22 cellular contexts compared by ENCODE assay signal in the genomic region with DNA sequence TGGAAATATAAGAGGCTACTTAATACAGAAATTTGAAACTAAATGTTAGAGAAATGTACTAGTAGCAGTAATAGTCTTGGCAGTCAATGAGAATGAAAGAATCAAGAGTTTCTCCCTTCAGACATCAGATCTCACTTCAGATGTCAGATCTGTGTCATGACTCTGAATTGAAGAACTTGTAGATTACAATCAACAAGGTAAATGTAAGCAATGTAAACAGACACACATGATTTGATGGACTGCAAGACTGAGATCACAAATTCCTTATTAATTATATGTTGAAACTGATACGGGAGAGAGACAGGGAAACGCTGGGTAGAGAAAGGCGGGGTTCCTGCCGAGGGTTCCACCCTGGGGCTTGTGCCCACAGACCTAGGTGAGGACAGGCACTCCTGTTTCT.
"Had no signal": no experiment of that assay in that cellular context is flagged by ENCODE, and none has a peak within 500 bp of the region (broad histone marks: within the 10 kb centered on the region; RNA-seq: fewer than 3 reads in every experiment).

No MANE protein-coding gene starts in this region.

- H3K36me3 Mint-ChIP-seq: activated naive CD8-positive, alpha-beta T cell treated with anti-CD3 and anti-CD28 coated beads, Interleukin-2, amount 10 ng/mL, durations not matched to agents 7 days and 5 days; naive thymus-derived CD4-positive, alpha-beta T cell; stimulated activated effector memory CD8-positive, alpha-beta T cell treated with anti-CD3 and anti-CD28 coated beads, Interleukin-12 subunit alpha, Interleukin-12 subunit beta, amount 100 ng/mL, for 72 hours; T-cell had no signal

- ATAC-seq: activated CD4-positive, CD25-positive, alpha-beta regulatory T cell treated with anti-CD3 and anti-CD28 coated beads, Interleukin-2, amount 50 U/mL, for 24 hours; activated T-cell treated with anti-CD3 and anti-CD28 coated beads, Interleukin-2, amount 50 U/mL, for 72 hours; effector memory CD8-positive, alpha-beta T cell; left lung; naive thymus-derived CD4-positive, alpha-beta T cell; right lobe of liver; stimulated activated effector memory CD8-positive, alpha-beta T cell treated with anti-CD3 and anti-CD28 coated beads, Interleukin-12 subunit alpha, Interleukin-12 subunit beta, amount 100 ng/mL, for 72 hours; T-cell had no signal

- H3K4me1 Mint-ChIP-seq: activated CD4-positive, alpha-beta memory T cell treated with anti-CD3 and anti-CD28 coated beads, Interleukin-2, amount 10 ng/mL, durations not matched to agents 7 days and 5 days; activated CD4-positive, alpha-beta T cell treated with anti-CD3 and anti-CD28 coated beads, Interleukin-2, amount 10 ng/mL, durations not matched to agents 24 days and 14 days; activated naive CD8-positive, alpha-beta T cell treated with anti-CD3 and anti-CD28 coated beads, Interleukin-2, amount 10 ng/mL, durations not matched to agents 7 days and 5 days; naive thymus-derived CD4-positive, alpha-beta T cell; stimulated activated effector memory CD8-positive, alpha-beta T cell treated with anti-CD3 and anti-CD28 coated beads, Interleukin-12 subunit alpha, Interleukin-12 subunit beta, amount 100 ng/mL, for 72 hours; T-cell had no signal

- FAIRE-seq: small intestine had no signal

- H3K4me3 ChIP-seq: left lung, lung, right lobe of liver, transverse colon had no signal

- H3K9me3 ChIP-seq: left lung, right lobe of liver, transverse colon had no signal

- DNase-seq: activated CD4-positive, alpha-beta memory T cell treated with anti-CD3 and anti-CD28 coated beads, Interleukin-2, amount 10 ng/mL, durations not matched to agents 7 days and 5 days; activated CD4-positive, alpha-beta T cell treated with anti-CD3 and anti-CD28 coated beads, Interleukin-2, amount 10 ng/mL, durations not matched to agents 24 days and 14 days; activated effector memory CD4-positive, alpha-beta T cell treated with Interleukin-2 at 50 U/mL for 16 hours; activated naive CD4-positive, alpha-beta T cell treated with anti-CD3 and anti-CD28 coated beads for 36 hours; activated naive CD8-positive, alpha-beta T cell treated with anti-CD3 and anti-CD28 coated beads, Interleukin-2, amount 10 ng/mL, durations not matched to agents 7 days and 5 days; activated T-cell treated with anti-CD3 and anti-CD28 coated beads, Interleukin-2, amount 50 U/mL, for 72 hours; effector memory CD8-positive, alpha-beta T cell; left lung; naive thymus-derived CD4-positive, alpha-beta T cell; occipital lobe; posterior cingulate gyrus; right lobe of liver; small intestine; stimulated activated CD4-positive, alpha-beta T cell treated with anti-CD3 and anti-CD28 coated beads, Interleukin-2, amount 100 ng/mL, for 24 hours; T-cell; transverse colon had no signal

- H3K4me1 ChIP-seq: left lung had no signal

- H3K9me3 Mint-ChIP-seq: activated CD4-positive, alpha-beta memory T cell treated with anti-CD3 and anti-CD28 coated beads, Interleukin-2, amount 10 ng/mL, durations not matched to agents 7 days and 5 days; activated CD4-positive, alpha-beta T cell treated with anti-CD3 and anti-CD28 coated beads, Interleukin-2, amount 10 ng/mL, durations not matched to agents 24 days and 14 days; activated naive CD4-positive, alpha-beta T cell treated with anti-CD3 and anti-CD28 coated beads for 36 hours; activated naive CD8-positive, alpha-beta T cell treated with anti-CD3 and anti-CD28 coated beads, Interleukin-2, amount 10 ng/mL, durations not matched to agents 7 days and 5 days; activated T-cell treated with anti-CD3 and anti-CD28 coated beads, Interleukin-2, amount 50 U/mL, for 72 hours; T-helper 2 cell treated with Interferon-gamma antibody and Interleukin-4, amounts not matched to agents 5 μg/mL and 100 μg/mL, for 36 hours had no signal

- H3K27me3 Mint-ChIP-seq: activated CD4-positive, alpha-beta memory T cell treated with anti-CD3 and anti-CD28 coated beads, Interleukin-2, amount 10 ng/mL, durations not matched to agents 7 days and 5 days; activated CD4-positive, alpha-beta T cell treated with anti-CD3 and anti-CD28 coated beads, Interleukin-2, amount 10 ng/mL, durations not matched to agents 24 days and 14 days; activated naive CD8-positive, alpha-beta T cell treated with anti-CD3 and anti-CD28 coated beads, Interleukin-2, amount 10 ng/mL, durations not matched to agents 7 days and 5 days; effector memory CD8-positive, alpha-beta T cell had no signal

- H3K4me3 Mint-ChIP-seq: activated CD4-positive, alpha-beta memory T cell treated with anti-CD3 and anti-CD28 coated beads, Interleukin-2, amount 10 ng/mL, durations not matched to agents 7 days and 5 days; activated CD4-positive, alpha-beta T cell treated with anti-CD3 and anti-CD28 coated beads, Interleukin-2, amount 10 ng/mL, durations not matched to agents 24 days and 14 days; activated naive CD4-positive, alpha-beta T cell treated with anti-CD3 and anti-CD28 coated beads for 36 hours; activated naive CD8-positive, alpha-beta T cell treated with anti-CD3 and anti-CD28 coated beads, Interleukin-2, amount 10 ng/mL, durations not matched to agents 7 days and 5 days; activated T-cell treated with anti-CD3 and anti-CD28 coated beads, Interleukin-2, amount 50 U/mL, for 72 hours; effector memory CD8-positive, alpha-beta T cell; naive thymus-derived CD4-positive, alpha-beta T cell; neural crest cell; stimulated activated effector memory CD8-positive, alpha-beta T cell treated with anti-CD3 and anti-CD28 coated beads, Interleukin-12 subunit alpha, Interleukin-12 subunit beta, amount 100 ng/mL, for 72 hours; T-cell; T-helper 2 cell treated with Interferon-gamma antibody and Interleukin-4, amounts not matched to agents 5 μg/mL and 100 μg/mL, for 36 hours had no signal

- H3K36me3 ChIP-seq: left lung, right lobe of liver, transverse colon had no signal

- H3K27me3 ChIP-seq: left lung, right lobe of liver, transverse colon had no signal

- H3K27ac Mint-ChIP-seq: activated CD4-positive, alpha-beta memory T cell treated with anti-CD3 and anti-CD28 coated beads, Interleukin-2, amount 10 ng/mL, durations not matched to agents 7 days and 5 days; activated CD4-positive, alpha-beta T cell treated with anti-CD3 and anti-CD28 coated beads, Interleukin-2, amount 10 ng/mL, durations not matched to agents 24 days and 14 days; activated naive CD4-positive, alpha-beta T cell treated with anti-CD3 and anti-CD28 coated beads for 36 hours; activated naive CD8-positive, alpha-beta T cell treated with anti-CD3 and anti-CD28 coated beads, Interleukin-2, amount 10 ng/mL, durations not matched to agents 7 days and 5 days; activated T-cell treated with anti-CD3 and anti-CD28 coated beads, Interleukin-2, amount 50 U/mL, for 72 hours; effector memory CD8-positive, alpha-beta T cell; naive thymus-derived CD4-positive, alpha-beta T cell; stimulated activated effector memory CD8-positive, alpha-beta T cell treated with anti-CD3 and anti-CD28 coated beads, Interleukin-12 subunit alpha, Interleukin-12 subunit beta, amount 100 ng/mL, for 72 hours; T-cell; T-helper 2 cell treated with Interferon-gamma antibody and Interleukin-4, amounts not matched to agents 5 μg/mL and 100 μg/mL, for 36 hours had no signal

- H3K27ac ChIP-seq: left lung, right lobe of liver, transverse colon, VCaP had no signal
